ENCODE assay signal across 2 cellular contexts in genomic region chr11:46918778-46919513, GRCh38.
TF ChIP-seq lines count a peak whose summit lies in the region.

No MANE protein-coding gene starts in this region.

TF ChIP-seq in K562, 482 proteins besides CTCF, POLR2A, EP300 and RAD21 (continued from another document):
- TF ChIP-seq EGR1 (conservative IDR thresholded peaks at IDR 0.05): peak; percentile 65
- TF ChIP-seq ZNF384 (IDR thresholded peaks at IDR 0.05; ENCODE audit: low read depth, low read length): peak; percentile 12; the same call in 1 of the 2 replicates
- TF ChIP-seq MLLT1 (IDR thresholded peaks at IDR 0.05): no peak
- no peak for TF ChIP-seq RCOR1 (IDR thresholded peaks at IDR 0.05; ENCODE audit: borderline replicate concordance in 1 of 2, low read depth in 2 of 2, low read length in 2 of 2)
- TF ChIP-seq ZFX (CRISPR knock-in tag; IDR thresholded peaks at IDR 0.05): no peak
- TF ChIP-seq HSF4 (CRISPR knock-in tag; IDR thresholded peaks at IDR 0.05; ENCODE audit: borderline replicate concordance): no peak
- TF ChIP-seq TRIM25 (IDR thresholded peaks at IDR 0.05; ENCODE audit: borderline replicate concordance): no peak
- TF ChIP-seq GTF2A2 (tag; IDR thresholded peaks at IDR 0.05): no peak
- no peak for TF ChIP-seq RUNX1 (IDR thresholded peaks at IDR 0.05; ENCODE audit: low read depth)

TF ChIP-seq in HEK293T, 16 proteins besides CTCF, POLR2A, EP300 and RAD21 (continued from another document):
- TF ChIP-seq LEF1 (IDR thresholded peaks at IDR 0.05; ENCODE audit: borderline replicate concordance): no peak
